In genomic region chr17:7914771-7915610, GRCh38 we compare ENCODE assay signal across 8 cellular contexts. TPM values are rescaled to one million over a fixed set of nuclear protein-coding genes. Genes with fewer than 3 reads are reported as not detected.
DNase-seq lines count a peak whose midpoint lies in the region; ATAC-seq and TF ChIP-seq lines count a peak whose summit lies in the region.

No MANE protein-coding gene starts in this region.

- no peaks in the 10 kb centered on the region for H3K9me3 ChIP-seq in PC-9 (ENCODE audit: insufficient read depth, low read depth)
- no peaks in the 10 kb centered on the region for H3K9me3 ChIP-seq in effector memory CD4-positive, alpha-beta T cell (ENCODE audit: control insufficient read depth, low read length)

- H3K27ac Mint-ChIP-seq in naive B cell = peak overlapping the region in 5 of 6 donors; percentile 28 to 97 (median 86)

- H3K27ac ChIP-seq in PC-9 = no peak overlapping the region
- peak overlapping the region; percentile 75 for H3K27ac ChIP-seq in effector memory CD4-positive, alpha-beta T cell (ENCODE audit: insufficient read depth, low read length, poor library complexity, severe bottlenecking)

- CTCF ChIA-PET in AG04449 (lab: Yijun Ruan, JAX) = interaction anchor here (0.6 to 24.3 kb wide), 11 partner anchors 15 to 172 kb away, joined by 3 to 499 read pairs (median 4); no protein-coding TSS in a partner anchor
- CTCF ChIA-PET in PC-9 (lab: Charles Lee) = interaction anchor here (0.6 to 1.2 kb wide), 2 partner anchors 73 to 126 kb away, joined by 3 read pairs; no protein-coding TSS in a partner anchor

- TF ChIP-seq CTCF in AG04449 (IDR thresholded peaks at IDR 0.05; ENCODE audit: insufficient read depth, low read length, missing control alignments) (no peak), PC-9 (conservative IDR thresholded peaks at IDR 0.05) (no peak)

- DNase-seq in AG04449 (ENCODE audit: low read depth, low spot score) = no peak
- DNase-seq in PC-9 = no peak
- no peak for DNase-seq in effector memory CD4-positive, alpha-beta T cell
- no peak for DNase-seq in naive B cell
- DNase-seq in iPS-NIHi11 (ENCODE audit: low spot score) = no peak
- no peak for DNase-seq in occipital lobe (lab: John Stamatoyannopoulos, UW)

- peaks cover 19 to 25% (median 23%) of the 10 kb centered on the region in 3 donors for H3K4me1 Mint-ChIP-seq in naive B cell

- H3K36me3 ChIP-seq in PC-9 (ENCODE audit: low read depth) = no peaks in the 10 kb centered on the region
- peaks cover 23% of the 10 kb centered on the region for H3K36me3 ChIP-seq in effector memory CD4-positive, alpha-beta T cell (ENCODE audit: control insufficient read depth, insufficient read depth, low read length)

- no peaks in the 10 kb centered on the region for H3K79me2 ChIP-seq in PC-9 (ENCODE audit: low read depth)

- peak; percentile 21 for ATAC-seq in GM21390 (IDR thresholded peaks at IDR 0.05; ENCODE audit: unreplicated experiment)
- ATAC-seq in naive B cell (ENCODE audit: low read depth in 2 of 2) = no peak
- ATAC-seq in HG03565 (IDR thresholded peaks at IDR 0.05; ENCODE audit: unreplicated experiment) = no peak

- intact Hi-C loops in PC-9 (cut with micrococcal nuclease; ENCODE audit: unreplicated experiment) = loop anchor here (1.0 to 5.0 kb wide), 2 partner anchors 17 to 53 kb away; partner anchors contain the start of gene CNTROB

- H3K4me3 ChIP-seq in AG04449 (ENCODE audit: low read depth, low read length) = peak overlapping the region; percentile 70
- H3K4me3 ChIP-seq in PC-9 = peak overlapping the region; percentile 60
- peak overlapping the region; percentile 72 for H3K4me3 ChIP-seq in effector memory CD4-positive, alpha-beta T cell (ENCODE audit: insufficient read depth, low read depth, low read length, poor library complexity, severe bottlenecking)

- POLR2A ChIA-PET in AG04449 (lab: Yijun Ruan, JAX) = interaction anchor here (0.6 to 2.5 kb wide), 7 partner anchors 12 to 75 kb away, joined by 4 to 23 read pairs (median 5); partner anchors contain the start of genes CNTROB, KCNAB3, NAA38 and TRAPPC1
- POLR2A ChIA-PET in PC-9 (lab: Charles Lee; ENCODE audit: unreplicated experiment) = interaction anchor here (0.6 kb wide), 2 partner anchors 72 to 106 kb away, joined by 5 to 8 read pairs; no protein-coding TSS in a partner anchor

- H4K20me1 ChIP-seq in PC-9 (ENCODE audit: insufficient read depth) = no peaks in the 10 kb centered on the region

- no peaks in the 10 kb centered on the region for H3K9me2 ChIP-seq in PC-9 (ENCODE audit: insufficient read depth)

- no peaks in the 10 kb centered on the region for H3K4me1 ChIP-seq in PC-9 (replicated peaks; ENCODE audit: insufficient read depth)
- H3K4me1 ChIP-seq in effector memory CD4-positive, alpha-beta T cell (ENCODE audit: control insufficient read depth, insufficient read depth, low read length, poor library complexity, severe bottlenecking) = peaks cover 20% of the 10 kb centered on the region

- peak overlapping the region; percentile 70 for H3K4me2 ChIP-seq in PC-9

- peaks cover 7 to 13% of the 10 kb centered on the region in 2 donors for H3K36me3 Mint-ChIP-seq in naive B cell

- no peaks in the 10 kb centered on the region for H3K9me3 Mint-ChIP-seq in naive B cell

- H3K27me3 ChIP-seq in PC-9 (ENCODE audit: insufficient read depth, low read depth) = no peaks in the 10 kb centered on the region
- no peaks in the 10 kb centered on the region for H3K27me3 ChIP-seq in effector memory CD4-positive, alpha-beta T cell (replicated peaks; ENCODE audit: control insufficient read depth, insufficient read depth, low read length, poor library complexity, severe bottlenecking)

- H3K4me3 Mint-ChIP-seq in naive B cell = peak overlapping the region; percentile 91 to 96 (median 93)

- H3F3A ChIP-seq in PC-9 (ENCODE audit: insufficient read depth, low read depth) = peaks cover 17% of the 10 kb centered on the region; the same call in 1 of the 2 replicates

- BruUV-seq in PC-9 (replicated peaks; lab: Mats Ljungman, UMichigan) = TSS peak; percentile 45

- peak overlapping the region; percentile 84 for H2AFZ ChIP-seq in PC-9

- no peaks in the 10 kb centered on the region for H3K27me3 Mint-ChIP-seq in naive B cell

RNA-seq across cellular contexts. Expression of gene RNF227, which starts 1.1 kb away (rescaled TPM):
- 3.1 and 4.2 TPM in 2 replicates for total RNA-seq in PC-9 (2021)
- 1 to 10 TPM in 5 of 6 donors, under 1 TPM in 1; 0.60 to 5.2 (median 2.9) TPM for polyA plus RNA-seq in naive B cell (ENCODE audit: low read depth in 6 of 6)
- 7.3 TPM for total RNA-seq in occipital lobe

RNA-seq across cellular contexts. Expression of gene KCNAB3, which starts 14.7 kb away (rescaled TPM):
- total RNA-seq in PC-9 (2021) (9.5 and 13.8 TPM in 2 replicates), occipital lobe (2.7 TPM)
- under 1 TPM in 1 of 6 donors, not detected in 5; 0.15 TPM for polyA plus RNA-seq in naive B cell (ENCODE audit: low read depth in 6 of 6)

RNA-seq across cellular contexts. Expression of gene TRAPPC1, which starts 16.8 kb away (rescaled TPM):
- total RNA-seq in PC-9 (2021) (181 and 224 TPM in 2 replicates), occipital lobe (22.3 TPM)
- polyA plus RNA-seq in naive B cell (ENCODE audit: low read depth in 6 of 6) = 100 to 1,000 TPM; 202 to 349 (median 224) TPM

RNA-seq across cellular contexts. Expression of gene CNTROB, which starts 17.0 kb away (rescaled TPM):
- total RNA-seq in PC-9 (2021) (62.3 and 65.1 TPM in 2 replicates), occipital lobe (23.4 TPM)
- polyA plus RNA-seq in naive B cell (ENCODE audit: low read depth in 6 of 6) = 10 to 100 TPM in 1 of 6 donors, 1 to 10 TPM in 5; 3.3 to 14.2 (median 7.6) TPM

RNA-seq across cellular contexts. Expression of gene CHD3, which starts 26.4 kb away (rescaled TPM):
- total RNA-seq in PC-9 (2021) (197 and 219 TPM in 2 replicates), occipital lobe (337 TPM)
- 1 to 10 TPM in 5 of 6 donors, under 1 TPM in 1; 0.06 to 8.0 (median 3.4) TPM for polyA plus RNA-seq in naive B cell (ENCODE audit: low read depth in 6 of 6)
